Comparison of ENCODE assay signal across 18 cellular contexts in genomic region chr5:71767661-71768060, GRCh38. TPM values are rescaled to one million over a fixed set of nuclear protein-coding genes. Genes with fewer than 3 reads are reported as not detected.
DNase-seq lines count a peak whose midpoint lies in the region; ATAC-seq and TF ChIP-seq lines count a peak whose summit lies in the region.
"Had no signal": no experiment of that assay in that cellular context is flagged by ENCODE, and none has a peak within 500 bp of the region (broad histone marks: within the 10 kb centered on the region; RNA-seq: fewer than 3 reads in every experiment).

No MANE protein-coding gene starts in this region.

- no peaks in the 10 kb centered on the region for H3K9me1 ChIP-seq in IMR-90 (ENCODE audit: insufficient read depth, low read length)

- H3K79me2 ChIP-seq in MM.1S (ENCODE audit: low read length), result no peaks in the 10 kb centered on the region

- H2BK120ac ChIP-seq in IMR-90 (ENCODE audit: low read depth, low read length), result no peak overlapping the region

- H3K9ac ChIP-seq in IMR-90 (ENCODE audit: low read depth, low read length) (no peak overlapping the region), adipocyte (ENCODE audit: low read length) (no peak overlapping the region), MM.1S (ENCODE audit: low read length) (no peak overlapping the region)

- no peaks in the 10 kb centered on the region for H3F3A ChIP-seq in MM.1S (ENCODE audit: insufficient read depth, low read length)

- POLR2A ChIA-PET in IMR-90 (lab: Charles Lee; ENCODE audit: unreplicated experiment), result no interaction called here

- H4K8ac ChIP-seq in IMR-90 (ENCODE audit: low read depth in 2 of 2, low read length in 2 of 2), result no peak overlapping the region

- no peak overlapping the region for H3K23ac ChIP-seq in IMR-90 (ENCODE audit: low read depth, low read length)

- H4K91ac ChIP-seq in IMR-90 (ENCODE audit: insufficient read depth, low read depth, low read length), result no peak overlapping the region

- no peak overlapping the region for H2BK15ac ChIP-seq in IMR-90 (ENCODE audit: low read depth, low read length)

- no peaks in the 10 kb centered on the region for H3K9me2 ChIP-seq in MM.1S (replicated peaks; ENCODE audit: insufficient read depth, low read length)

- H3K27ac ChIP-seq in IMR-90 (ENCODE audit: insufficient read depth, low read length) (no peak overlapping the region), MM.1S (ENCODE audit: low read length) (no peak overlapping the region)
- H3K27ac ChIP-seq: Peyer's patch had no signal

- no peak overlapping the region for H2BK5ac ChIP-seq in IMR-90 (ENCODE audit: low read depth, low read length, poor library complexity, severe bottlenecking)

- H3K4me1 ChIP-seq in IMR-90 (ENCODE audit: control insufficient read depth, insufficient read depth, low read length) (no peaks in the 10 kb centered on the region), adipocyte (ENCODE audit: control insufficient read depth, insufficient read depth, low read length) (peaks cover 13% of the 10 kb centered on the region), MM.1S (ENCODE audit: low read length) (no peaks in the 10 kb centered on the region)
- H3K4me1 ChIP-seq: Peyer's patch had no signal

- H2AK5ac ChIP-seq in IMR-90 (ENCODE audit: low read depth, low read length), result no peak overlapping the region

- no peak overlapping the region for H2BK20ac ChIP-seq in IMR-90 (ENCODE audit: low read depth, low read length)

- no peaks in the 10 kb centered on the region for H3K79me1 ChIP-seq in IMR-90 (ENCODE audit: low read depth in 1 of 2, low read length in 2 of 2)

- ATAC-seq in IMR-90 (ENCODE audit: low read depth), result no peak
- ATAC-seq: HCT116, Right ventricle myocardium inferior, T-cell had no signal

- intact Hi-C loops in IMR-90 (cut with micrococcal nuclease), result no loop called here

- no TSS peak for BruUV-seq in IMR-90 (replicated peaks; lab: Mats Ljungman, UMichigan)

- H4K20me1 ChIP-seq in IMR-90 (ENCODE audit: insufficient read depth, low read length) (no peaks in the 10 kb centered on the region), MM.1S (ENCODE audit: insufficient read depth, low read length) (no peaks in the 10 kb centered on the region)

- H3K56ac ChIP-seq in IMR-90 (ENCODE audit: extremely low read depth, insufficient read depth, low read length), result no peak overlapping the region

- CTCF ChIA-PET in IMR-90 (lab: Yijun Ruan, JAX), result no interaction called here

- H3K4me2 ChIP-seq in IMR-90 (ENCODE audit: low read depth, low read length) (no peak overlapping the region), MM.1S (ENCODE audit: low read depth, low read length) (no peak overlapping the region)

- no peak overlapping the region for H2AFZ ChIP-seq in IMR-90 (replicated peaks; ENCODE audit: low read length, poor library complexity)
- H2AFZ ChIP-seq in MM.1S (ENCODE audit: low read length), result no peak overlapping the region

- in situ Hi-C loops in IMR-90 (cut with MboI; ENCODE audit: low sequenced_read_pairs), result loop anchor here (25.0 kb wide), 1 partner anchor 105 kb away; no protein-coding TSS in a partner anchor

- DNase-seq in IMR-90 (peak; percentile 28), adipocyte (ENCODE audit: low read depth) (peak; percentile 40), fibroblast of mammary gland (ENCODE audit: low read depth) (peak; percentile 29), stromal cell of bone marrow (ENCODE audit: low read depth) (peak; percentile 11), NCI-H1694 (lab: John Stamatoyannopoulos, UW) (no peak), MM.1S (no peak), NCI-H1092 treated with DMSO at 0.1 percent for 48 hours (lab: John Stamatoyannopoulos, UW) (no peak)
- DNase-seq: COR-L47, DMS153, NCI-H1436 treated with DMSO at 0.1 percent for 48 hours, NCI-H2081, NCI-H510A treated with DMSO at 0.1 percent for 48 hours, Peyer's patch, T-cell had no signal

- no peak overlapping the region for H3K18ac ChIP-seq in IMR-90 (ENCODE audit: low read depth, low read length)

- H3K9me3 ChIP-seq in IMR-90 (ENCODE audit: control insufficient read depth, insufficient read depth, low read length), result no peaks in the 10 kb centered on the region
- no peaks in the 10 kb centered on the region for H3K9me3 ChIP-seq in adipocyte (ENCODE audit: control insufficient read depth, low read length)
- H3K9me3 ChIP-seq in MM.1S (replicated peaks; ENCODE audit: insufficient read depth, low read length), result no peaks in the 10 kb centered on the region
- H3K9me3 ChIP-seq: Peyer's patch had no signal

- H3K4me3 ChIP-seq in IMR-90 (ENCODE audit: insufficient read depth, low read depth, low read length) (no peak overlapping the region), adipocyte (ENCODE audit: low read length) (peak overlapping the region; percentile 18), fibroblast of mammary gland (ENCODE audit: control insufficient read depth, low read depth, low read length) (no peak overlapping the region), MM.1S (ENCODE audit: low read length) (no peak overlapping the region)
- H3K4me3 ChIP-seq: Peyer's patch had no signal

- H3K14ac ChIP-seq in IMR-90 (replicated peaks; ENCODE audit: low read depth, low read length), result no peak overlapping the region

- H2AK9ac ChIP-seq in IMR-90 (replicated peaks; ENCODE audit: low read depth, low read length, poor library complexity), result no peak overlapping the region

- no peak overlapping the region for H4K5ac ChIP-seq in IMR-90 (ENCODE audit: low read depth, low read length)

- TF ChIP-seq CTCF in IMR-90 (conservative IDR thresholded peaks at IDR 0.05; ENCODE audit: low read depth, low read length) (no peak), fibroblast of mammary gland (conservative IDR thresholded peaks at IDR 0.05; ENCODE audit: control insufficient read depth, insufficient read depth, low read depth, low read length) (no peak), MM.1S (IDR thresholded peaks at IDR 0.05; ENCODE audit: low read length) (no peak)

- H3K27me3 ChIP-seq in IMR-90 (ENCODE audit: control insufficient read depth, insufficient read depth, low read length), result peaks cover 22% of the 10 kb centered on the region
- no peaks in the 10 kb centered on the region for H3K27me3 ChIP-seq in adipocyte (replicated peaks; ENCODE audit: control insufficient read depth, insufficient read depth, low read length)
- no peaks in the 10 kb centered on the region for H3K27me3 ChIP-seq in MM.1S (replicated peaks; ENCODE audit: insufficient read depth, low read length)
- H3K27me3 ChIP-seq: Peyer's patch had no signal

- TF ChIP-seq POLR2A in IMR-90 (IDR thresholded peaks at IDR 0.05; ENCODE audit: low read depth, low read length), result no peak

- no peaks in the 10 kb centered on the region for H3K36me3 ChIP-seq in IMR-90 (ENCODE audit: control insufficient read depth, insufficient read depth, low read length)
- H3K36me3 ChIP-seq in adipocyte (ENCODE audit: control insufficient read depth, insufficient read depth, low read length, severe bottlenecking), result no peaks in the 10 kb centered on the region
- H3K36me3 ChIP-seq in MM.1S (replicated peaks; ENCODE audit: insufficient read depth, low read length), result no peaks in the 10 kb centered on the region
- H3K36me3 ChIP-seq: Peyer's patch had no signal

- dilution Hi-C loops in IMR-90 (cut with HindIII; ENCODE audit: low sequenced_read_pairs, unreplicated experiment), result no loop called here

- no peak overlapping the region for H3K4ac ChIP-seq in IMR-90 (ENCODE audit: low read depth, low read length)

- no peak for TF ChIP-seq RAD21 in IMR-90 (IDR thresholded peaks at IDR 0.05; ENCODE audit: low read length)

TF ChIP-seq in IMR-90, 13 proteins besides CTCF, POLR2A, EP300 and RAD21:
- TF ChIP-seq FOS (IDR thresholded peaks at IDR 0.05; ENCODE audit: low read depth, low read length) (no peak), USF2 (IDR thresholded peaks at IDR 0.05; ENCODE audit: low read depth, low read length) (no peak), BHLHE40 (IDR thresholded peaks at IDR 0.05; ENCODE audit: low read depth, low read length) (no peak), SMC3 (IDR thresholded peaks at IDR 0.05; ENCODE audit: low read depth, low read length) (no peak), MAZ (IDR thresholded peaks at IDR 0.05; ENCODE audit: borderline replicate concordance, low read depth, low read length) (no peak), MAFK (IDR thresholded peaks at IDR 0.05; ENCODE audit: low read depth, low read length) (no peak), ELK1 (IDR thresholded peaks at IDR 0.05; ENCODE audit: borderline replicate concordance, low read depth, low read length) (no peak), RFX5 (IDR thresholded peaks at IDR 0.05; ENCODE audit: low read depth, low read length) (no peak), CEBPB (IDR thresholded peaks at IDR 0.05; ENCODE audit: low read depth, low read length) (no peak), NFE2L2 (IDR thresholded peaks at IDR 0.05; ENCODE audit: low read depth, low read length) (no peak), RCOR1 (IDR thresholded peaks at IDR 0.05; ENCODE audit: insufficient replicate concordance, low read length) (no peak)

RNA-seq across cellular contexts. Expression of gene CARTPT, which starts 48.6 kb away (rescaled TPM):
- total RNA-seq in IMR-90 (2012; rRNA removed), result not detected in 2 replicates
- polyA plus RNA-seq in IMR-90 (2012; rRNA removed), result not detected in 2 replicates
- polyA plus RNA-seq in IMR-90 (2012; cell fraction: cytosol; rRNA removed), result not detected in 2 replicates
- not detected in 2 replicates for polyA plus RNA-seq in IMR-90 (2012; cell fraction: nucleus; rRNA removed; ENCODE audit: low replicate concordance)
- total RNA-seq: HT1080, Peyer's patch, Right ventricle myocardium inferior, T-cell had no signal
- polyA plus RNA-seq: IgD-negative memory B cell had no signal

Comparison
In these comparisons a context has a peak if more than half of its experiments do, and no peak if none do; other contexts are left out.
1. DNase-seq: peak in IMR-90 (single experiment), adipocyte (single experiment), fibroblast of mammary gland (single experiment) and stromal cell of bone marrow (single experiment); none in NCI-H1694 (single experiment), MM.1S (single experiment) and NCI-H1092 treated with DMSO at 0.1 percent for 48 hours (single experiment).